ENCODE assay signal across 19 cellular contexts in genomic region chr17:29102741-29103181, GRCh38. TPM values are rescaled to one million over a fixed set of nuclear protein-coding genes. Genes with fewer than 3 reads are reported as not detected.
DNase-seq lines count a peak whose midpoint lies in the region; ATAC-seq and TF ChIP-seq lines count a peak whose summit lies in the region.
"Had no signal": no experiment of that assay in that cellular context is flagged by ENCODE, and none has a peak within 500 bp of the region (broad histone marks: within the 10 kb centered on the region; RNA-seq: fewer than 3 reads in every experiment).

No MANE protein-coding gene starts in this region.

- DNase-seq in heart right ventricle (peak in 1 of 2 donors; percentile 34), right cardiac atrium (no peak), memory B cell (ENCODE audit: low spot score in 2 of 2) (no peak), NCI-H748 (lab: John Stamatoyannopoulos, UW; ENCODE audit: unreplicated experiment) (no peak), SW480 (ENCODE audit: low spot score) (no peak), cortex of kidney (lab: John Stamatoyannopoulos, UW) (no peak)
- no peak for DNase-seq in activated effector memory CD4-positive, alpha-beta T cell treated with Interleukin-2 at 50 U/mL for 16 hours
- DNase-seq: activated CD8-positive, alpha-beta T cell treated with anti-CD3 and anti-CD28 coated beads for 36 hours; adrenal gland; Karpas-422; mucosa of descending colon; NCI-H1436 treated with DMSO at 0.1 percent for 48 hours; NCI-H226; stimulated activated CD4-positive, alpha-beta T cell treated with anti-CD3 and anti-CD28 coated beads, Interleukin-12 subunit alpha, Interleukin-12 subunit beta, amount 100 ng/mL, for 4 hours; stimulated activated naive CD8-positive, alpha-beta T cell treated with anti-CD3 and anti-CD28 coated beads, Interleukin-15, Interleukin-2, amounts not matched to agents 100 U/mL and 50 U/mL, for 24 hours had no signal

- H3K27ac ChIP-seq in heart right ventricle (peak overlapping the region in 6 of 10 donors; percentile 22 to 75 (median 63)), right cardiac atrium (ENCODE audit: low read length) (no peak overlapping the region)
- H3K27ac ChIP-seq: adrenal gland, HL-60 had no signal

- WGBS in heart right ventricle, 2 donors = 52 to 60% methylated on average over 11 of the region's 11 CpGs
- 81% methylated on average over 11 of the region's 11 CpGs for WGBS in right cardiac atrium

- intact Hi-C loops in heart right ventricle (cut with DNase I) (no loop called here), right cardiac atrium (cut with DNase I) (no loop called here)

- TF ChIP-seq CTCF in heart right ventricle (IDR thresholded peaks at IDR 0.05) (no peak), brain (conservative IDR thresholded peaks at IDR 0.05) (no peak)

- H3K27ac Mint-ChIP-seq in brain = peak overlapping the region; percentile 80 to 99 (median 92)
- peak overlapping the region; percentile 54 for H3K27ac Mint-ChIP-seq in memory B cell
- H3K27ac Mint-ChIP-seq: activated CD8-positive, alpha-beta T cell treated with anti-CD3 and anti-CD28 coated beads for 36 hours; activated T-helper 1 cell treated with anti-CD3 and anti-CD28 coated beads, Interleukin-12 subunit alpha, Interleukin-12 subunit beta, Interleukin-2, Interleukin-4 antibody, amounts not matched to agents 30 ng/mL and 10 ng/mL and 1 ng/mL, durations not matched to agents 14 hours and 24 hours and 36 hours had no signal

- H3K4me3 ChIP-seq in heart right ventricle (no peak overlapping the region), right cardiac atrium (ENCODE audit: low read length) (no peak overlapping the region)
- H3K4me3 ChIP-seq: adrenal gland, mucosa of descending colon had no signal

- H3K36me3 Mint-ChIP-seq in brain (peaks cover 45% of the 10 kb centered on the region), memory B cell (peaks cover 45% of the 10 kb centered on the region)

- H3K4me1 Mint-ChIP-seq in brain = peaks cover 14% of the 10 kb centered on the region
- H3K4me1 Mint-ChIP-seq in memory B cell = peaks cover 2% of the 10 kb centered on the region

- H3K4me3 Mint-ChIP-seq in brain (peak overlapping the region in 1 of 5 experiments; percentile 14), memory B cell (no peak overlapping the region)
- H3K4me3 Mint-ChIP-seq: activated CD8-positive, alpha-beta T cell treated with anti-CD3 and anti-CD28 coated beads for 36 hours; activated T-helper 1 cell treated with anti-CD3 and anti-CD28 coated beads, Interleukin-12 subunit alpha, Interleukin-12 subunit beta, Interleukin-2, Interleukin-4 antibody, amounts not matched to agents 30 ng/mL and 10 ng/mL and 1 ng/mL, durations not matched to agents 14 hours and 24 hours and 36 hours had no signal

- ATAC-seq in heart right ventricle (peak in 7 of 8 donors; percentile 42 to 85 (median 66)), right cardiac atrium (no peak), memory B cell (ENCODE audit: low read depth) (no peak)
- ATAC-seq: activated CD8-positive, alpha-beta T cell treated with anti-CD3 and anti-CD28 coated beads for 36 hours; mucosa of descending colon; stimulated activated naive CD8-positive, alpha-beta T cell treated with anti-CD3 and anti-CD28 coated beads, Interleukin-15, Interleukin-2, amounts not matched to agents 100 U/mL and 50 U/mL, for 24 hours had no signal

- H3K9me3 Mint-ChIP-seq in brain = no peaks in the 10 kb centered on the region
- no peaks in the 10 kb centered on the region for H3K9me3 Mint-ChIP-seq in memory B cell
- H3K9me3 Mint-ChIP-seq: activated CD8-positive, alpha-beta T cell treated with anti-CD3 and anti-CD28 coated beads for 36 hours; activated T-helper 1 cell treated with anti-CD3 and anti-CD28 coated beads, Interleukin-12 subunit alpha, Interleukin-12 subunit beta, Interleukin-2, Interleukin-4 antibody, amounts not matched to agents 30 ng/mL and 10 ng/mL and 1 ng/mL, durations not matched to agents 14 hours and 24 hours and 36 hours had no signal

- H3K27me3 Mint-ChIP-seq in brain = peaks cover 2% of the 10 kb centered on the region
- H3K27me3 Mint-ChIP-seq in memory B cell = no peaks in the 10 kb centered on the region
- H3K27me3 Mint-ChIP-seq: activated CD8-positive, alpha-beta T cell treated with anti-CD3 and anti-CD28 coated beads for 36 hours had no signal

- H3K9me3 ChIP-seq in heart right ventricle = no peaks in the 10 kb centered on the region
- no peaks in the 10 kb centered on the region for H3K9me3 ChIP-seq in right cardiac atrium (ENCODE audit: control insufficient read depth, low read length)
- H3K9me3 ChIP-seq: adrenal gland, mucosa of descending colon had no signal

- no peaks in the 10 kb centered on the region for H3K27me3 ChIP-seq in heart right ventricle
- H3K27me3 ChIP-seq in right cardiac atrium (ENCODE audit: control insufficient read depth, insufficient read depth) = no peaks in the 10 kb centered on the region
- H3K27me3 ChIP-seq: adrenal gland had no signal

- peaks cover 0 to 36% (median 14%) of the 10 kb centered on the region in 9 donors for H3K4me1 ChIP-seq in heart right ventricle
- no peaks in the 10 kb centered on the region for H3K4me1 ChIP-seq in right cardiac atrium (ENCODE audit: control insufficient read depth, insufficient read depth, low read length)

- peaks cover 8 to 100% (median 76%) of the 10 kb centered on the region in 9 donors for H3K36me3 ChIP-seq in heart right ventricle

RNA-seq across cellular contexts. Expression of gene PIPOX, which starts 59.8 kb away (rescaled TPM):
- 1 to 10 TPM in 3 of 10 donors, under 1 TPM in 5, not detected in 2; 0.32 to 4.1 (median 0.91) TPM for total RNA-seq in heart right ventricle
- under 1 TPM; 0.12 to 0.22 TPM for polyA plus RNA-seq in heart right ventricle
- total RNA-seq in right cardiac atrium = 1 to 10 TPM in 2 of 4 donors, under 1 TPM in 2; 0.45 to 1.4 (median 0.91) TPM
- polyA plus RNA-seq in right cardiac atrium = 0.48 TPM
- polyA plus RNA-seq in brain (ENCODE audit: insufficient read depth, low read depth, low replicate concordance) = 12.4 TPM
- total RNA-seq: G401 had no signal

Comparison
In these comparisons a context has a peak if more than half of its experiments do, and no peak if none do; other contexts are left out.
1. ATAC-seq: peak in heart right ventricle (7 of 8); none in right cardiac atrium (0 of 2) and memory B cell (single experiment).